ENCODE assay signal across 8 cellular contexts in the genomic region with DNA sequence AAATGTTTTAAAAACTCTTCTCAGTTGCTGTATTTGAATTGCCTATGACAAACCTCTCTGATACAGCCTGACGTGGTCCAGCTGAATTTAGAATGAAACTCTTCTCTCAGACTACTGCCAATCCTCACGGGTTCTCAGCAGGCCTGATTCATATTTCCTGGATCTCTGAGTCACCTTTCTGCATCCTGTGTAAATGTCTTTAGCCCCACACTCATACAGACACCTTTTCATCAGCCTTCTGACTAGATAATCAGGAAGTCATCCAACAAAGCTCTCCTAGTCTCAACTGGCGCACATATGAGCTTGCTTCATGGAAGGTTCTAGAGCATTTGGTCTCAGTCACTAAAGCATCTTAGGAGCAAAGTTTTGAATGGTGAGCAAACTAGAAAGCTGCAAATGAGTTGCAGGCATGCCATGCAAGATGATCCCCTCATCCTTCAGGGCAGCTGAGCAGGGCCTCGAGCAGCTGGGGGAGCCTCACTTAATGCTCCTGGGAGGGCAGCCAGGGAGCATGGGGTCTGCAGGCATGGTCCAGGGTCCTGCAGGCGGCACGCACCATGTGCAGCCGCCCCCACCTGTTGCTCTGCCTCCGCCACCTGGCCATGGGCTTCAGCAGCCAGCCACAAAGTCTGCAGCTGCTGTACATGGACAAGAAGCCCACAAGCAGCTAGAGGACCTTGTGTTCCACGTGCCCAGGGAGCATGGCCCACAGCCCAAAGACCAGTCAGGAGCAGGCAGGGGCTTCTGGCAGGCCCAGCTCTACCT.
A peak's percentile ranks its signal among the peaks of the same experiment; 100 is the strongest.
DNase-seq lines count a peak whose midpoint lies in the region; ATAC-seq, FAIRE-seq and TF ChIP-seq lines count a peak whose summit lies in the region.

No MANE protein-coding gene starts in this region.

- peak overlapping the region; percentile 31 for H3K9ac ChIP-seq in astrocyte (ENCODE audit: low read length)

- H3K27ac ChIP-seq in astrocyte (ENCODE audit: low read depth, low read length): peak overlapping the region; percentile 72

- H3K27me3 ChIP-seq in astrocyte (ENCODE audit: insufficient read depth, low read length): no peaks in the 10 kb centered on the region

- H3K9me3 ChIP-seq in astrocyte (ENCODE audit: insufficient read depth, low read depth, low read length): no peaks in the 10 kb centered on the region

- no peak for ATAC-seq in HG02759 (IDR thresholded peaks at IDR 0.05; ENCODE audit: unreplicated experiment)

- H4K20me1 ChIP-seq in astrocyte (ENCODE audit: insufficient read depth, low read length): no peaks in the 10 kb centered on the region

- peak overlapping the region; percentile 9 for H3K4me3 Mint-ChIP-seq in astrocyte (ENCODE audit: unreplicated experiment)

- no peaks in the 10 kb centered on the region for H3K27me3 Mint-ChIP-seq in astrocyte (ENCODE audit: low read depth, unreplicated experiment)

- peak overlapping the region; percentile 33 for H3K4me2 ChIP-seq in astrocyte (ENCODE audit: low read length)

- H2AFZ ChIP-seq in astrocyte (ENCODE audit: low read depth, low read length): no peak overlapping the region

- peak overlapping the region; percentile 84 for H3K27ac Mint-ChIP-seq in astrocyte (ENCODE audit: unreplicated experiment)

- H3K36me3 ChIP-seq in astrocyte (ENCODE audit: insufficient read depth, low read length): no peaks in the 10 kb centered on the region

- TF ChIP-seq CTCF in astrocyte (IDR thresholded peaks at IDR 0.05; ENCODE audit: insufficient read depth, low read depth, low read length): no peak

- peak; percentile 96 for DNase-seq in EH (ENCODE audit: low read depth)
- peak; percentile 76 for DNase-seq in NCI-H460 (ENCODE audit: extremely low read depth, low read depth)
- DNase-seq in astrocyte (ENCODE audit: low read depth): peak; percentile 93
- DNase-seq in renal cortical epithelial cell (ENCODE audit: low read depth): peak; percentile 83
- DNase-seq in DMS79 (lab: John Stamatoyannopoulos, UW): no peak
- no peak for DNase-seq in T-helper 9 cell
- no peak for DNase-seq in NCI-H526 treated with DMSO at 0.1 percent for 48 hours (lab: John Stamatoyannopoulos, UW)

- H3K79me2 ChIP-seq in astrocyte (ENCODE audit: insufficient read depth, low read length): no peaks in the 10 kb centered on the region

- H3K36me3 Mint-ChIP-seq in astrocyte (ENCODE audit: low read depth, unreplicated experiment): peaks cover 3% of the 10 kb centered on the region

- peaks cover 8% of the 10 kb centered on the region for H3K4me1 Mint-ChIP-seq in astrocyte (ENCODE audit: low read depth, unreplicated experiment)

- peaks cover 26% of the 10 kb centered on the region for H3K4me1 ChIP-seq in astrocyte (ENCODE audit: insufficient read depth, low read length)

- H3K9me3 Mint-ChIP-seq in astrocyte (ENCODE audit: unreplicated experiment): peaks cover 3% of the 10 kb centered on the region

- peak; percentile 96 for FAIRE-seq in astrocyte (lab: Jason Lieb, UNC)

- H3K4me3 ChIP-seq in astrocyte (ENCODE audit: insufficient read depth, low read depth, low read length): no peak overlapping the region

Comparison
In these comparisons a context has a peak if more than half of its experiments do, and no peak if none do; other contexts are left out.
1. DNase-seq: peak in EH (single experiment), NCI-H460 (single experiment), astrocyte (single experiment) and renal cortical epithelial cell (single experiment); none in DMS79 (single experiment), T-helper 9 cell (single experiment) and NCI-H526 treated with DMSO at 0.1 percent for 48 hours (single experiment).